In the genomic region with DNA sequence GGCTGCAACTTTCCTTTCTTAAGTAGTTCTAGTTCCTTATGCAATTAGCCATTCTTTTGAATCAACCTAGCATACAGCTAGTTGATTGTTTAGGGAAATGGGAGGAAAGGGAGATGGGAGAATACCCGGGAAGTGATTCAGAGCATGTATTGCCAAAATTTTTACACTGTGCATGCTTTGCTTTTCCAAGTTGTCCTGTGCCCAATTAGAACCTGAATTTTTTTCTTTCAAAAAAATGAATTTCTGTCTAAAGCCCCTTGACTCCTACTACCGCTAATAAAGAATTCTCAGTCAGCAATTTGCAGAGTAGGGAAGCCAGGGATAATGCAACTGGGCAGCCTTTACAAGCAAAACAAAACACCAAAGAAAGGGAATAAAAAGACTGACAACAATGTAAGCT, we compare ENCODE assay signal across 16 cellular contexts.
DNase-seq lines count a peak whose midpoint lies in the region; ATAC-seq, FAIRE-seq and TF ChIP-seq lines count a peak whose summit lies in the region.
"Had no signal": no experiment of that assay in that cellular context is flagged by ENCODE, and none has a peak within 500 bp of the region (broad histone marks: within the 10 kb centered on the region; RNA-seq: fewer than 3 reads in every experiment).

No MANE protein-coding gene starts in this region.

- H3K27me3 Mint-ChIP-seq in stimulated activated memory B cell treated with anti-CD40 and anti-IgM and Interleukin-4, amounts not matched to agents 10 μg/mL and 1 μg/mL and 100 μg/mL, for 72 hours: no peaks in the 10 kb centered on the region
- H3K27me3 Mint-ChIP-seq: naive thymus-derived CD8-positive, alpha-beta T cell; type B pancreatic cell had no signal

- FAIRE-seq in GM12891 (lab: Jason Lieb, UNC): no peak

- ATAC-seq in Right ventricle myocardium inferior (no peak), thoracic aorta (ENCODE audit: insufficient number of reproducible peaks, low FRiP score, low read depth) (no peak)
- ATAC-seq in stimulated activated memory B cell treated with anti-CD40 and anti-IgM and Interleukin-4, amounts not matched to agents 10 μg/mL and 1 μg/mL and 100 μg/mL, for 72 hours: no peak
- ATAC-seq: body of pancreas; naive thymus-derived CD8-positive, alpha-beta T cell had no signal

- intact Hi-C loops in Right ventricle myocardium inferior (cut with DNase I): no loop called here

- H3K4me1 Mint-ChIP-seq in stimulated activated memory B cell treated with anti-CD40 and anti-IgM and Interleukin-4, amounts not matched to agents 10 μg/mL and 1 μg/mL and 100 μg/mL, for 72 hours: no peaks in the 10 kb centered on the region
- H3K4me1 Mint-ChIP-seq: naive thymus-derived CD8-positive, alpha-beta T cell had no signal

- H3K36me3 ChIP-seq in cardiac muscle cell (no peaks in the 10 kb centered on the region), thoracic aorta (no peaks in the 10 kb centered on the region)
- H3K36me3 ChIP-seq: spleen had no signal

- H3K27ac ChIP-seq in cardiac muscle cell: peak overlapping the region; percentile 58
- peak overlapping the region; percentile 29 to 48 for H3K27ac ChIP-seq in thoracic aorta
- H3K27ac ChIP-seq: body of pancreas, spleen had no signal

- in situ Hi-C loops in astrocyte of the cerebellum (cut with HindIII; ENCODE audit: low sequenced_read_pairs): no loop called here

- H3K9me3 Mint-ChIP-seq in stimulated activated memory B cell treated with anti-CD40 and anti-IgM and Interleukin-4, amounts not matched to agents 10 μg/mL and 1 μg/mL and 100 μg/mL, for 72 hours: peaks cover 7% of the 10 kb centered on the region
- H3K9me3 Mint-ChIP-seq: activated T-helper 1 cell treated with anti-CD3 and anti-CD28 coated beads, Interleukin-12 subunit alpha, Interleukin-12 subunit beta, Interleukin-2, Interleukin-4 antibody, amounts not matched to agents 30 ng/mL and 10 ng/mL and 1 ng/mL, durations not matched to agents 14 hours and 24 hours and 36 hours had no signal

- no peak for TF ChIP-seq POLR2A in GM12891 (IDR thresholded peaks at IDR 0.05; ENCODE audit: low read depth, low read length)

- DNase-seq in cardiac muscle cell (ENCODE audit: low read depth in 1 of 2, low spot score in 1 of 2) (peak in 1 of 2 donors; percentile 50), Right ventricle myocardium inferior (ENCODE audit: missing footprints) (no peak), astrocyte of the cerebellum (ENCODE audit: low read depth) (peak; percentile 43), glomerular endothelial cell (ENCODE audit: extremely low read depth, low read depth, low spot score) (peak; percentile 12), thoracic aorta (ENCODE audit: low spot score) (no peak), NCI-H524 (lab: John Stamatoyannopoulos, UW) (no peak), GM12891 (ENCODE audit: insufficient read length, low spot score) (no peak)
- DNase-seq: body of pancreas; kidney; naive thymus-derived CD8-positive, alpha-beta T cell; NCI-H187 treated with DMSO at 0.1 percent for 48 hours; spleen; SW 1271 had no signal

- H3K4me1 ChIP-seq in cardiac muscle cell (ENCODE audit: low read depth) (peaks cover 58% of the 10 kb centered on the region), thoracic aorta (ENCODE audit: control insufficient read depth in 1 of 2, low read depth in 2 of 2) (peaks cover 14 to 42% of the 10 kb centered on the region in 2 donors)
- H3K4me1 ChIP-seq: body of pancreas, spleen had no signal

- TF ChIP-seq CTCF in cardiac muscle cell (IDR thresholded peaks at IDR 0.05; ENCODE audit: low read depth, low read length) (no peak), astrocyte of the cerebellum (IDR thresholded peaks at IDR 0.05; ENCODE audit: low read depth, low read length, missing control alignments) (no peak), thoracic aorta (IDR thresholded peaks at IDR 0.05) (no peak)

- H3K27me3 ChIP-seq in cardiac muscle cell: no peaks in the 10 kb centered on the region
- no peaks in the 10 kb centered on the region for H3K27me3 ChIP-seq in thoracic aorta (replicated peaks; ENCODE audit: insufficient read depth)
- H3K27me3 ChIP-seq: body of pancreas, spleen had no signal

- H3K4me3 ChIP-seq in cardiac muscle cell: no peak overlapping the region
- no peak overlapping the region for H3K4me3 ChIP-seq in astrocyte of the cerebellum (ENCODE audit: low read depth, low read length)
- H3K4me3 ChIP-seq in thoracic aorta: peak overlapping the region; percentile 40
- H3K4me3 ChIP-seq: body of pancreas, spleen had no signal

- no peak overlapping the region for H3K4me3 Mint-ChIP-seq in stimulated activated memory B cell treated with anti-CD40 and anti-IgM and Interleukin-4, amounts not matched to agents 10 μg/mL and 1 μg/mL and 100 μg/mL, for 72 hours
- H3K4me3 Mint-ChIP-seq: activated T-helper 1 cell treated with anti-CD3 and anti-CD28 coated beads, Interleukin-12 subunit alpha, Interleukin-12 subunit beta, Interleukin-2, Interleukin-4 antibody, amounts not matched to agents 30 ng/mL and 10 ng/mL and 1 ng/mL, durations not matched to agents 14 hours and 24 hours and 36 hours; naive thymus-derived CD8-positive, alpha-beta T cell; type B pancreatic cell had no signal

- no peak overlapping the region for H3K27ac Mint-ChIP-seq in stimulated activated memory B cell treated with anti-CD40 and anti-IgM and Interleukin-4, amounts not matched to agents 10 μg/mL and 1 μg/mL and 100 μg/mL, for 72 hours
- H3K27ac Mint-ChIP-seq: activated T-helper 1 cell treated with anti-CD3 and anti-CD28 coated beads, Interleukin-12 subunit alpha, Interleukin-12 subunit beta, Interleukin-2, Interleukin-4 antibody, amounts not matched to agents 30 ng/mL and 10 ng/mL and 1 ng/mL, durations not matched to agents 14 hours and 24 hours and 36 hours; naive thymus-derived CD8-positive, alpha-beta T cell; type B pancreatic cell had no signal

- H3K9me3 ChIP-seq in cardiac muscle cell (ENCODE audit: low read depth) (no peaks in the 10 kb centered on the region), thoracic aorta (no peaks in the 10 kb centered on the region)
- H3K9me3 ChIP-seq: body of pancreas, spleen had no signal

- H3K36me3 Mint-ChIP-seq in stimulated activated memory B cell treated with anti-CD40 and anti-IgM and Interleukin-4, amounts not matched to agents 10 μg/mL and 1 μg/mL and 100 μg/mL, for 72 hours: no peaks in the 10 kb centered on the region
- H3K36me3 Mint-ChIP-seq: naive thymus-derived CD8-positive, alpha-beta T cell had no signal

TF ChIP-seq in GM12891, 5 proteins besides CTCF, POLR2A, EP300 and RAD21:
- TF ChIP-seq POLR2AphosphoS5 (IDR thresholded peaks at IDR 0.05; ENCODE audit: low read depth, low read length): no peak
- no peak for TF ChIP-seq POU2F2 (IDR thresholded peaks at IDR 0.05; ENCODE audit: low read depth, low read length)
- no peak for TF ChIP-seq PAX5 (IDR thresholded peaks at IDR 0.05; ENCODE audit: insufficient read depth, low read length, severe bottlenecking)
- no peak for TF ChIP-seq SPI1 (IDR thresholded peaks at IDR 0.05; ENCODE audit: low read depth, low read length)
- no peak for TF ChIP-seq TAF1 (IDR thresholded peaks at IDR 0.05; ENCODE audit: low read depth, low read length)

Comparison
In these comparisons a context has a peak if more than half of its experiments do, and no peak if none do; other contexts are left out.
1. DNase-seq: peak in astrocyte of the cerebellum (single experiment) and glomerular endothelial cell (single experiment); none in Right ventricle myocardium inferior (single experiment), thoracic aorta (single experiment), NCI-H524 (0 of 2) and GM12891 (single experiment).